ENCODE assay signal across 21 cellular contexts in genomic region chr2:169572189-169572588, GRCh38. TPM values are rescaled to one million over a fixed set of nuclear protein-coding genes. Genes with fewer than 3 reads are reported as not detected.
DNase-seq lines count a peak whose midpoint lies in the region; ATAC-seq, FAIRE-seq and TF ChIP-seq lines count a peak whose summit lies in the region.
"Had no signal": no experiment of that assay in that cellular context is flagged by ENCODE, and none has a peak within 500 bp of the region (broad histone marks: within the 10 kb centered on the region; RNA-seq: fewer than 3 reads in every experiment).

No MANE protein-coding gene starts in this region.

- FAIRE-seq in A549 (lab: Jason Lieb, UNC), result no peak

- peak overlapping the region; percentile 83; the same call in 2 of the 3 replicates for H3K4me3 ChIP-seq in A549
- peak overlapping the region; percentile 11; the same call in 1 of the 2 replicates for H3K4me3 ChIP-seq in GM12864 (ENCODE audit: low read depth, low read length)
- peak overlapping the region; percentile 79 for H3K4me3 ChIP-seq in NT2/D1 (ENCODE audit: insufficient read length, low read depth)
- H3K4me3 ChIP-seq in endodermal cell (ENCODE audit: low read length), result peak overlapping the region; percentile 95

- H3K36me3 ChIP-seq in NT2/D1 (ENCODE audit: insufficient read depth, insufficient read length, low read length) (peaks cover 28% of the 10 kb centered on the region), endodermal cell (ENCODE audit: control insufficient read depth, insufficient read depth, low read length) (peaks cover 9% of the 10 kb centered on the region)
- H3K36me3 ChIP-seq: prostate gland, uterus had no signal

- no peak overlapping the region for H3K4me3 Mint-ChIP-seq in endodermal cell

- 11% methylated on average over 1 of the region's 1 CpG for WGBS in A549 (ENCODE audit: missing lambda C conversion rate)
- no CpG with 5 or more reads among the region's 1 CpG for WGBS in endodermal cell (ENCODE audit: insufficient coverage in 1 of 2, insufficient read length in 1 of 2), 2 experiments

- no peak for ATAC-seq in A549
- ATAC-seq in GM18519 (IDR thresholded peaks at IDR 0.05; ENCODE audit: low FRiP score, unreplicated experiment), result no peak
- ATAC-seq: body of pancreas had no signal

- no peak for TF ChIP-seq POLR2A in A549 (IDR thresholded peaks at IDR 0.05; ENCODE audit: low read length)

- H3K9ac ChIP-seq in NT2/D1 (ENCODE audit: insufficient read length, low read depth) (no peak overlapping the region), endodermal cell (ENCODE audit: extremely low read depth, low read length, poor library complexity, severe bottlenecking) (peak overlapping the region; percentile 55)

- H3K9me3 Mint-ChIP-seq in endodermal cell, result peaks cover 12% of the 10 kb centered on the region
- H3K9me3 Mint-ChIP-seq: activated naive CD4-positive, alpha-beta T cell treated with anti-CD3 and anti-CD28 coated beads, Interleukin-2, amount 10 ng/mL, durations not matched to agents 7 days and 5 days; dendritic cell treated with granulocyte-macrophage colony-stimulating factor and Interleukin-4, amounts not matched to agents 40 ng/mL and 50 ng/mL, for 4 days; naive B cell had no signal

- TF ChIP-seq EP300 in A549 (IDR thresholded peaks at IDR 0.05), result no peak

- H3K27me3 Mint-ChIP-seq in endodermal cell (ENCODE audit: insufficient read depth), result peaks cover 3% of the 10 kb centered on the region
- H3K27me3 Mint-ChIP-seq: activated naive CD4-positive, alpha-beta T cell treated with anti-CD3 and anti-CD28 coated beads, Interleukin-2, amount 10 ng/mL, durations not matched to agents 7 days and 5 days; naive B cell had no signal

- CTCF ChIA-PET in A549 (lab: Yijun Ruan, JAX), result interaction anchor here (1.2 kb wide), 2 partner anchors 13 to 44 kb away, joined by 3 read pairs; no protein-coding TSS in a partner anchor

- DNase-seq in A549 (ENCODE audit: low read depth in 1 of 2, low spot score in 1 of 2) (no peak), GM12864 (ENCODE audit: low read depth) (no peak), NT2/D1 (ENCODE audit: low read depth, low spot score) (no peak), endodermal cell (no peak), foreskin melanocyte (no peak), NCI-H226 (no peak), SW 1271 (lab: John Stamatoyannopoulos, UW) (no peak)
- DNase-seq: activated CD4-positive, alpha-beta T cell treated with anti-CD3 and anti-CD28 coated beads for 48 hours; activated CD8-positive, alpha-beta memory T cell treated with anti-CD3 and anti-CD28 coated beads, Interleukin-2, amount 50 U/mL, for 48 hours; activated naive CD4-positive, alpha-beta T cell treated with anti-CD3 and anti-CD28 coated beads, Interleukin-2, amount 10 ng/mL, durations not matched to agents 7 days and 5 days; body of pancreas; hypothalamus; left lung; naive B cell; NCI-H1694; stimulated activated CD4-positive, alpha-beta T cell treated with anti-CD3 and anti-CD28 coated beads, Interleukin-15, amount 100 ng/mL, for 24 hours; uterus had no signal

- H3K27ac ChIP-seq in A549 (no peak overlapping the region), endodermal cell (ENCODE audit: low read depth, low read length) (no peak overlapping the region)
- H3K27ac ChIP-seq: left lung, prostate gland, RWPE1, uterus had no signal

- peak overlapping the region; percentile 95 for H3K4me2 ChIP-seq in A549

- no peak for TF ChIP-seq CTCF in A549 (IDR thresholded peaks at IDR 0.05)
- TF ChIP-seq CTCF in GM12864 (IDR thresholded peaks at IDR 0.05; ENCODE audit: low read depth, low read length, missing control alignments), result no peak
- no peak for TF ChIP-seq CTCF in endodermal cell (conservative IDR thresholded peaks at IDR 0.05)

- peaks cover 6% of the 10 kb centered on the region for H3K4me1 Mint-ChIP-seq in endodermal cell

- H3K27me3 ChIP-seq in NT2/D1 (ENCODE audit: insufficient read depth, insufficient read length), result no peaks in the 10 kb centered on the region
- H3K27me3 ChIP-seq in endodermal cell (ENCODE audit: control insufficient read depth, insufficient read depth, low read length, poor library complexity, severe bottlenecking), result no peaks in the 10 kb centered on the region
- H3K27me3 ChIP-seq: body of pancreas, left lung, uterus had no signal

- peaks cover 16% of the 10 kb centered on the region for H3K36me3 Mint-ChIP-seq in endodermal cell (ENCODE audit: low read depth)

- H3K9me3 ChIP-seq in A549, result no peaks in the 10 kb centered on the region
- H3K9me3 ChIP-seq in NT2/D1 (ENCODE audit: insufficient read depth, low read length), result peaks cover 5% of the 10 kb centered on the region; the same call in 1 of the 2 replicates
- H3K9me3 ChIP-seq in endodermal cell (ENCODE audit: control insufficient read depth, low read length), result no peaks in the 10 kb centered on the region
- H3K9me3 ChIP-seq: body of pancreas, left lung, prostate gland, uterus had no signal

- TF ChIP-seq RAD21 in A549 (conservative IDR thresholded peaks at IDR 0.05 in 1 of 2, IDR thresholded peaks at IDR 0.05 in 1 of 2), result no peak

- POLR2A ChIA-PET in A549 (lab: Yijun Ruan, JAX), result no interaction called here

- H3K27ac Mint-ChIP-seq in endodermal cell, result no peak overlapping the region

- peaks cover 9% of the 10 kb centered on the region for H3K4me1 ChIP-seq in A549
- no peaks in the 10 kb centered on the region for H3K4me1 ChIP-seq in NT2/D1 (ENCODE audit: insufficient read depth, insufficient read length)
- peaks cover 6% of the 10 kb centered on the region for H3K4me1 ChIP-seq in endodermal cell (ENCODE audit: control insufficient read depth, insufficient read depth, low read length)
- H3K4me1 ChIP-seq: prostate gland had no signal

TF ChIP-seq in A549, 52 proteins besides CTCF, POLR2A, EP300 and RAD21:
- TF ChIP-seq MYC (IDR thresholded peaks at IDR 0.05; ENCODE audit: borderline replicate concordance, low read length) (no peak), JUNB (IDR thresholded peaks at IDR 0.05) (no peak)

RNA-seq across cellular contexts. Expression of gene FASTKD1, which starts 1.5 kb away (rescaled TPM):
- polyA plus RNA-seq in A549 (2011; rRNA removed) (41.8 and 52.9 TPM in 2 replicates), A549 (2017; fragmentation: RNase III; extraction: RNeasy Plus Mini Kit Qiagen cat#74134 plus additional on column Dnase treatment) (27.2 to 30.8 TPM (median 28.1 TPM) in 3 replicates)
- 11.4 and 11.8 TPM in 2 replicates for polyA plus RNA-seq in A549 (2012; cell fraction: cytosol; rRNA removed)
- 7.2 and 10.9 TPM in 2 replicates for polyA plus RNA-seq in A549 (2012; cell fraction: nucleus; rRNA removed)
- polyA minus RNA-seq in A549 (2011; rRNA and poly(A)+ RNA removed), result 13.5 and 15.9 TPM in 2 replicates
- 10 to 100 TPM; 45.2 to 56.0 TPM for total RNA-seq in endodermal cell
- polyA plus RNA-seq in endodermal cell (2013, experiment 1 of 2), result 39.0 TPM
- 29.5 TPM for polyA plus RNA-seq in endodermal cell (2013, experiment 2 of 2)

RNA-seq across cellular contexts. Expression of gene PPIG, which starts 12.0 kb away (rescaled TPM):
- polyA plus RNA-seq in A549 (2011; rRNA removed) (46.4 and 70.8 TPM in 2 replicates), A549 (2017; fragmentation: RNase III; extraction: RNeasy Plus Mini Kit Qiagen cat#74134 plus additional on column Dnase treatment) (57.9 to 61.2 TPM (median 60.5 TPM) in 3 replicates)
- 9.9 and 10.6 TPM in 2 replicates for polyA plus RNA-seq in A549 (2012; cell fraction: cytosol; rRNA removed)
- polyA plus RNA-seq in A549 (2012; cell fraction: nucleus; rRNA removed), result 5.5 and 9.8 TPM in 2 replicates
- 6.2 and 7.3 TPM in 2 replicates for polyA minus RNA-seq in A549 (2011; rRNA and poly(A)+ RNA removed)
- 10 to 100 TPM; 59.5 to 72.7 TPM for total RNA-seq in endodermal cell
- polyA plus RNA-seq in endodermal cell (2013, experiment 1 of 2), result 50.7 TPM
- 49.7 TPM for polyA plus RNA-seq in endodermal cell (2013, experiment 2 of 2)

Comparison
In these comparisons a context has a peak if more than half of its experiments do, and no peak if none do; other contexts are left out.
1. H3K4me3 ChIP-seq: peak in every context shown above with its lines; median percentile 95 in endodermal cell; 83 in A549; 79 in NT2/D1; 11 in GM12864.